In the genomic region with DNA sequence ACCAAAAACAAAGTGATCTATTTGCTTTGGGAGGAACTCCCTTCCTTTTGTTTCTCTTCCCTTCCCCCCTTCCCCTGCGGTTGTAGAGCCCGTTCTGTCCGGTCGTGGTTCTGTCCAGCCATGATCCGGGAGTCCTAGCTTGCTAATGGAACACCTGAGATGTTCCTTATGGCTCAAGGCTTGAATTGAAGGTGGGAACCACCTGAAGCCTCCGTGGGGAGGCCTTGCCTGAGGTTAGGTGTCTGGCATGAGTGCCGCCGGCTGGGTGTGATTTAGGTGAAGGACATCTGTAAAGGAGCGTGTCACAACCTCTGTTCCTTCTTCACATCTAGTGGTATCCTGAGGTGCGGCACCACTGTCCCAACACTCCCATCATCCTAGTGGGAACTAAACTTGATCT, we compare ENCODE assay signal across 1 cellular context.
TF ChIP-seq lines count a peak whose summit lies in the region.

No MANE protein-coding gene starts in this region.

TF ChIP-seq in WTC11, 78 proteins besides CTCF, POLR2A, EP300 and RAD21:
- TF ChIP-seq, protein P1, sequence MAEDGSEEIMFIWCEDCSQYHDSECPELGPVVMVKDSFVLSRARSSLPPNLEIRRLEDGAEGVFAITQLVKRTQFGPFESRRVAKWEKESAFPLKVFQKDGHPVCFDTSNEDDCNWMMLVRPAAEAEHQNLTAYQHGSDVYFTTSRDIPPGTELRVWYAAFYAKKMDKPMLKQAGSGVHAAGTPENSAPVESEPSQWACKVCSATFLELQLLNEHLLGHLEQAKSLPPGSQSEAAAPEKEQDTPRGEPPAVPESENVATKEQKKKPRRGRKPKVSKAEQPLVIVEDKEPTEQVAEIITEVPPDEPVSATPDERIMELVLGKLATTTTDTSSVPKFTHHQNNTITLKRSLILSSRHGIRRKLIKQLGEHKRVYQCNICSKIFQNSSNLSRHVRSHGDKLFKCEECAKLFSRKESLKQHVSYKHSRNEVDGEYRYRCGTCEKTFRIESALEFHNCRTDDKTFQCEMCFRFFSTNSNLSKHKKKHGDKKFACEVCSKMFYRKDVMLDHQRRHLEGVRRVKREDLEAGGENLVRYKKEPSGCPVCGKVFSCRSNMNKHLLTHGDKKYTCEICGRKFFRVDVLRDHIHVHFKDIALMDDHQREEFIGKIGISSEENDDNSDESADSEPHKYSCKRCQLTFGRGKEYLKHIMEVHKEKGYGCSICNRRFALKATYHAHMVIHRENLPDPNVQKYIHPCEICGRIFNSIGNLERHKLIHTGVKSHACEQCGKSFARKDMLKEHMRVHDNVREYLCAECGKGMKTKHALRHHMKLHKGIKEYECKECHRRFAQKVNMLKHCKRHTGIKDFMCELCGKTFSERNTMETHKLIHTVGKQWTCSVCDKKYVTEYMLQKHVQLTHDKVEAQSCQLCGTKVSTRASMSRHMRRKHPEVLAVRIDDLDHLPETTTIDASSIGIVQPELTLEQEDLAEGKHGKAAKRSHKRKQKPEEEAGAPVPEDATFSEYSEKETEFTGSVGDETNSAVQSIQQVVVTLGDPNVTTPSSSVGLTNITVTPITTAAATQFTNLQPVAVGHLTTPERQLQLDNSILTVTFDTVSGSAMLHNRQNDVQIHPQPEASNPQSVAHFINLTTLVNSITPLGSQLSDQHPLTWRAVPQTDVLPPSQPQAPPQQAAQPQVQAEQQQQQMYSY (CRISPR knock-in tag; IDR thresholded peaks at IDR 0.05) = no peak
- TF ChIP-seq FOXJ3 (CRISPR knock-in tag; IDR thresholded peaks at IDR 0.05; ENCODE audit: borderline replicate concordance) (no peak), MXD4 (CRISPR knock-in tag; IDR thresholded peaks at IDR 0.05; ENCODE audit: borderline replicate concordance) (no peak), JUN (CRISPR knock-in tag; IDR thresholded peaks at IDR 0.05) (no peak), NR1H2 (CRISPR knock-in tag; IDR thresholded peaks at IDR 0.05) (no peak)
- TF ChIP-seq, protein P2, sequence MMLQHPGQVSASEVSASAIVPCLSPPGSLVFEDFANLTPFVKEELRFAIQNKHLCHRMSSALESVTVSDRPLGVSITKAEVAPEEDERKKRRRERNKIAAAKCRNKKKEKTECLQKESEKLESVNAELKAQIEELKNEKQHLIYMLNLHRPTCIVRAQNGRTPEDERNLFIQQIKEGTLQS (CRISPR knock-in tag; conservative IDR thresholded peaks at IDR 0.05) = no peak
- TF ChIP-seq, protein P3, sequence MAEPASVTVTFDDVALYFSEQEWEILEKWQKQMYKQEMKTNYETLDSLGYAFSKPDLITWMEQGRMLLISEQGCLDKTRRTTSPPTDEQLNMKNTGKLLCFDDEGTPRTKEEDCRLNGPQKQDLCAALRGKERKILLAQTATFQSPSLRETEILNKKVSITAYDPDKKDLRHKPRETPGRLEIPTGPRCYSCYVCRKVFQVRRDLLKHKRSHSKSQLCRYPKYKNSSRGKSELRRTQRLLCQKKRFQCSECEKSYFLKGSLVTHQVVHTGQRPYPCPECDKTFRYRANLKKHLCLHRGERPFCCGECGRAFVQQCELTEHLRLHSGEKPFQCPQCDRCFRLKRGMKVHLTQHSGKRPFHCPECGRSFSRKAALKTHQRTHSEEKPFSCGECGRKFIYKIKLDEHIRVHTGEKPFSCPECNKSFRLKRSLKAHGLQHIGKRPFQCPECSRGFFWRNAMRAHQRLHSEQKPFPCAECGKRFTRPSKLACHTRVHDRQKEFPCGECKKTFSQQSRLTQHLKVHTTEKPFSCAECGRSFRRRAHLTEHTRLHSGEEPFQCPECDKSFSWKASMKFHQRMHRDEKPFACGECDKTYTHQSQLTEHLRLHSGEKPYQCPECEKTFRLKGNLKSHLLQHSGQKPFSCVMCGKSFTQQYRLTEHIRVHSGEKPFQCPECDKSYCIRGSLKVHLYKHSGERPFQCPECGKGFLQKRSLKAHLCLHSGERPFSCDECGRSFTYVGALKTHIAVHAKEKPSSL (CRISPR knock-in tag; conservative IDR thresholded peaks at IDR 0.05) = no peak
- TF ChIP-seq, protein P4, sequence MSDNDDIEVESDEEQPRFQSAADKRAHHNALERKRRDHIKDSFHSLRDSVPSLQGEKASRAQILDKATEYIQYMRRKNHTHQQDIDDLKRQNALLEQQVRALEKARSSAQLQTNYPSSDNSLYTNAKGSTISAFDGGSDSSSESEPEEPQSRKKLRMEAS (CRISPR knock-in tag; IDR thresholded peaks at IDR 0.05) = no peak
